ENCODE assay signal across 8 cellular contexts in the genomic region with DNA sequence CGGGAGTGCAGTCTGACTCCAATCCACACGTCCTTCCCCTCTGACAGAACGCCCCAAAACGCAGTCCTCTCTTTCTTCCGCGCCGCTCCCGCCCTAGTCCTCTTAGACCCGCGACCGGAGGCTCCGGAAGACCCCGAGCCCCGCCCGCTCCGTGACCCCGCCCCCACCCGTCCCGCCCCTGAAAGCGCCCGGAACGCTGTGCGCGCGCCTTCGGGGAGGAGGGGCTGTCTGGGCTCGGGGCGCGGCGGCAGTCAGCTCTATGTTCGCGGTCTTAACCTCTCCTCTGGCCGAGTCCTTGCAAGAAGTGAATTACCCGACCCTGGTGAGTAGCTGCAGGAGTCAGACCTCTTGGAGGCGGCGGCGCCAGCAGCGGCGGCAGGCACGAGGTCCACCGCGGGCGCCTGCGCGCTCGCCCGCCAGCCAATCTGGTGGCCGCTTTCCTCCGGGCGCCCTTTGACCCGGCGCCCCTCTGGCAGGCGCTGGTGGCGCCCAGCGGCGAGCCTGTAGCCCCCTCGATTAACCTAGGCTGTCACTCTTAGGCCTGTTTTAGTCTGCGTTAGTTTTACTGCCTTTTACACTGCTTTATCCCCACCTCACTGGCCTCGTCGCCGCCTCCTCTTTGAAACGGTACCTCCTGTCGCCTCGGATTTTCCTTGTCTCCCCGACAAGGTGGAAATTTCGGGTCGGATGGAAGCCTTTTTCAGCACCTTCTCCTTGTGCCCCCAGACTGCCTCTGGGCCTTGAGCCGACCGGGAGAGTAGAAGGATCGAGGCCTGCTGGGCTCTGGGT. TPM values are rescaled to one million over a fixed set of nuclear protein-coding genes. Genes with fewer than 3 reads are reported as not detected.
DNase-seq lines count a peak whose midpoint lies in the region; ATAC-seq and TF ChIP-seq lines count a peak whose summit lies in the region.

A gene with protein sequence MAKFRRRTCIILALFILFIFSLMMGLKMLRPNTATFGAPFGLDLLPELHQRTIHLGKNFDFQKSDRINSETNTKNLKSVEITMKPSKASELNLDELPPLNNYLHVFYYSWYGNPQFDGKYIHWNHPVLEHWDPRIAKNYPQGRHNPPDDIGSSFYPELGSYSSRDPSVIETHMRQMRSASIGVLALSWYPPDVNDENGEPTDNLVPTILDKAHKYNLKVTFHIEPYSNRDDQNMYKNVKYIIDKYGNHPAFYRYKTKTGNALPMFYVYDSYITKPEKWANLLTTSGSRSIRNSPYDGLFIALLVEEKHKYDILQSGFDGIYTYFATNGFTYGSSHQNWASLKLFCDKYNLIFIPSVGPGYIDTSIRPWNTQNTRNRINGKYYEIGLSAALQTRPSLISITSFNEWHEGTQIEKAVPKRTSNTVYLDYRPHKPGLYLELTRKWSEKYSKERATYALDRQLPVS (plus strand): TSS at position 219 of the 789 bp plus-strand sequence. CDS start 8,905 bp downstream, outside the sequence.

- POLR2A ChIA-PET in CD4-positive, alpha-beta memory T cell (lab: Charles Lee; ENCODE audit: partially characterized antibody): interaction anchor here (0.9 to 2.3 kb wide), 6 partner anchors 9 to 1705 kb away, joined by 3 to 8 read pairs (median 5); a partner anchor contains a TSS
- POLR2A ChIA-PET in activated CD8-positive, alpha-beta T cell treated with anti-CD3 and anti-CD28 coated beads for 36 hours (lab: Charles Lee): interaction anchor here (1.0 kb wide), 1 partner anchor 10 kb away, joined by 3 read pairs; no protein-coding TSS in a partner anchor

- H3K4me1 Mint-ChIP-seq in CD4-positive, alpha-beta memory T cell: peaks cover 32 to 70% (median 46%) of the 10 kb centered on the region in 4 donors
- peaks cover 47% of the 10 kb centered on the region for H3K4me1 Mint-ChIP-seq in activated CD8-positive, alpha-beta T cell treated with anti-CD3 and anti-CD28 coated beads for 36 hours (ENCODE audit: low read depth)

- peaks cover 54% of the 10 kb centered on the region for H3K4me1 ChIP-seq in CD4-positive, alpha-beta memory T cell (ENCODE audit: insufficient read depth, low read length)
- H3K4me1 ChIP-seq in ectodermal cell (ENCODE audit: control insufficient read depth, insufficient read depth, low read length) (no peaks in the 10 kb centered on the region), lung (ENCODE audit: control insufficient read depth in 2 of 2, insufficient read depth in 2 of 2, low read length in 2 of 2) (peaks cover 0 to under 1% of the 10 kb centered on the region in 2 donors)

- H3K9me3 Mint-ChIP-seq in CD4-positive, alpha-beta memory T cell: no peaks in the 10 kb centered on the region
- no peaks in the 10 kb centered on the region for H3K9me3 Mint-ChIP-seq in activated CD8-positive, alpha-beta T cell treated with anti-CD3 and anti-CD28 coated beads for 36 hours

- H3K36me3 ChIP-seq in CD4-positive, alpha-beta memory T cell (ENCODE audit: insufficient read depth, low read length): no peaks in the 10 kb centered on the region
- H3K36me3 ChIP-seq in ectodermal cell (ENCODE audit: control insufficient read depth, insufficient read depth, low read length): no peaks in the 10 kb centered on the region
- no peaks in the 10 kb centered on the region for H3K36me3 ChIP-seq in lung (ENCODE audit: control insufficient read depth in 2 of 2, insufficient read depth in 2 of 2, low read length in 2 of 2)

- intact Hi-C loops in CD4-positive, alpha-beta memory T cell (cut with micrococcal nuclease): loop anchor here (1.0 kb wide), 3 partner anchors 945 to 1347 kb away; a partner anchor contains a TSS
- intact Hi-C loops in activated CD8-positive, alpha-beta T cell treated with anti-CD3 and anti-CD28 coated beads for 36 hours (cut with micrococcal nuclease): no loop called here

- H3K4me3 ChIP-seq in CD4-positive, alpha-beta memory T cell (ENCODE audit: low read length in 2 of 2): peak within 1 kb of the TSS; percentile 90 to 98
- H3K4me3 ChIP-seq in ectodermal cell (ENCODE audit: insufficient read depth, low read depth, low read length): peak within 1 kb of the TSS; percentile 78
- H3K4me3 ChIP-seq in lung: peak within 1 kb of the TSS; percentile 93

- TF ChIP-seq CTCF in activated CD8-positive, alpha-beta T cell treated with anti-CD3 and anti-CD28 coated beads for 36 hours (IDR thresholded peaks at IDR 0.05): no peak
- TF ChIP-seq CTCF in lung (IDR thresholded peaks at IDR 0.05; ENCODE audit: control extremely low read depth, extremely low read depth): no peak

- no peaks in the 10 kb centered on the region for H3K27me3 Mint-ChIP-seq in CD4-positive, alpha-beta memory T cell
- no peaks in the 10 kb centered on the region for H3K27me3 Mint-ChIP-seq in activated CD8-positive, alpha-beta T cell treated with anti-CD3 and anti-CD28 coated beads for 36 hours

- no peaks in the 10 kb centered on the region for H3K9me3 ChIP-seq in CD4-positive, alpha-beta memory T cell (ENCODE audit: control insufficient read depth in 1 of 2, low read length in 2 of 2)
- H3K9me3 ChIP-seq in ectodermal cell (ENCODE audit: control insufficient read depth, low read length) (no peaks in the 10 kb centered on the region), lung (ENCODE audit: control insufficient read depth in 2 of 2, insufficient read depth in 1 of 2, low read length in 1 of 2) (no peaks in the 10 kb centered on the region)

- CTCF ChIA-PET in CD4-positive, alpha-beta memory T cell (lab: Charles Lee; ENCODE audit: partially characterized antibody): no interaction called here
- CTCF ChIA-PET in activated CD8-positive, alpha-beta T cell treated with anti-CD3 and anti-CD28 coated beads for 36 hours (lab: Charles Lee): interaction anchor here (1.4 kb wide), 1 partner anchor 10 kb away, joined by 6 read pairs; no protein-coding TSS in a partner anchor

- peak within 1 kb of the TSS; percentile 86 for H3K27ac ChIP-seq in CD4-positive, alpha-beta memory T cell (ENCODE audit: low read depth, low read length)
- H3K27ac ChIP-seq in ectodermal cell (ENCODE audit: insufficient read depth, low read depth, low read length, poor library complexity, severe bottlenecking) (peak within 1 kb of the TSS; percentile 85), lung (ENCODE audit: low read depth in 1 of 2, low read length in 1 of 2) (peak within 1 kb of the TSS; percentile 94 to 95)

- peak within 1 kb of the TSS; percentile 94 to 98 (median 97) for H3K4me3 Mint-ChIP-seq in CD4-positive, alpha-beta memory T cell
- peak within 1 kb of the TSS; percentile 98 for H3K4me3 Mint-ChIP-seq in activated CD8-positive, alpha-beta T cell treated with anti-CD3 and anti-CD28 coated beads for 36 hours

- H3K27me3 ChIP-seq in CD4-positive, alpha-beta memory T cell (ENCODE audit: insufficient read depth, low read length): no peaks in the 10 kb centered on the region
- H3K27me3 ChIP-seq in ectodermal cell (ENCODE audit: control insufficient read depth, insufficient read depth, low read length, poor library complexity, severe bottlenecking) (no peaks in the 10 kb centered on the region), lung (ENCODE audit: control insufficient read depth, insufficient read depth) (no peaks in the 10 kb centered on the region)

- DNase-seq in CD4-positive, alpha-beta memory T cell: peak; percentile 81 to 87 (median 82)
- DNase-seq in HK-2 (ENCODE audit: unreplicated experiment) (peak; percentile 83), NCI-H82 treated with DMSO at 0.1 percent for 48 hours (lab: John Stamatoyannopoulos, UW; ENCODE audit: unreplicated experiment) (peak; percentile 72), lung (ENCODE audit: low spot score) (peak; percentile 79)
- peak; percentile 82 for DNase-seq in activated CD8-positive, alpha-beta T cell treated with anti-CD3 and anti-CD28 coated beads for 36 hours
- DNase-seq in stimulated activated CD4-positive, alpha-beta T cell treated with anti-CD3 and anti-CD28 coated beads, TNF-alpha, amount 100 ng/mL, for 24 hours (ENCODE audit: low read depth in 3 of 3): peak; percentile 56 to 78 (median 57)

- peak within 1 kb of the TSS; percentile 94 to 99 (median 97) for H3K27ac Mint-ChIP-seq in CD4-positive, alpha-beta memory T cell
- H3K27ac Mint-ChIP-seq in activated CD8-positive, alpha-beta T cell treated with anti-CD3 and anti-CD28 coated beads for 36 hours: peak within 1 kb of the TSS; percentile 97

- ATAC-seq in GM19455 (IDR thresholded peaks at IDR 0.05; ENCODE audit: unreplicated experiment): peak; percentile 77
- ATAC-seq in activated CD8-positive, alpha-beta T cell treated with anti-CD3 and anti-CD28 coated beads for 36 hours: peak; percentile 86
- ATAC-seq in lung (ENCODE audit: insufficient read depth, low FRiP score): peak; percentile 94

- peaks cover 0 to 10% of the 10 kb centered on the region in 2 donors for H3K36me3 Mint-ChIP-seq in CD4-positive, alpha-beta memory T cell
- peaks cover 17% of the 10 kb centered on the region for H3K36me3 Mint-ChIP-seq in activated CD8-positive, alpha-beta T cell treated with anti-CD3 and anti-CD28 coated beads for 36 hours (ENCODE audit: low read depth)

- WGBS in ectodermal cell, 2 experiments: 0% methylated on average over 70 of the region's 70 CpGs
- WGBS in lung, 2 donors: 1% methylated on average over 69 to 70 of the region's 70 CpGs

RNA-seq across cellular contexts. Expression of the gene that starts here (rescaled TPM):
- 10 to 100 TPM; 12.2 to 13.0 TPM for total RNA-seq in CD4-positive, alpha-beta memory T cell
- polyA plus RNA-seq in CD4-positive, alpha-beta memory T cell: 1 to 10 TPM; 4.5 to 5.9 TPM
- total RNA-seq in activated CD8-positive, alpha-beta T cell treated with anti-CD3 and anti-CD28 coated beads for 36 hours: 10 to 100 TPM; 15.6 to 16.1 TPM
- 12.8 TPM for polyA plus RNA-seq in ectodermal cell (2013, experiment 1 of 4)
- polyA plus RNA-seq in ectodermal cell (2013, experiment 2 of 4): 12.8 TPM
- 12.5 TPM for polyA plus RNA-seq in ectodermal cell (2013, experiment 3 of 4)
- polyA plus RNA-seq in ectodermal cell (2013, experiment 4 of 4): 14.8 TPM
- 10 to 100 TPM; 11.0 to 15.4 TPM for total RNA-seq in lung
- 1 to 10 TPM; 2.4 to 5.6 TPM for polyA plus RNA-seq in lung

Comparison
In these comparisons a context has a peak if more than half of its experiments do, and no peak if none do; other contexts are left out.
1. Peak in every context shown above with its lines: DNase-seq, ATAC-seq, H3K4me3 ChIP-seq and H3K27ac ChIP-seq.